In genomic region chr12:95200128-95200973, GRCh38 we compare ENCODE assay signal across 12 cellular contexts. TPM values are rescaled to one million over a fixed set of nuclear protein-coding genes. Genes with fewer than 3 reads are reported as not detected.
DNase-seq lines count a peak whose midpoint lies in the region; ATAC-seq and TF ChIP-seq lines count a peak whose summit lies in the region.
"Had no signal": no experiment of that assay in that cellular context is flagged by ENCODE, and none has a peak within 500 bp of the region (broad histone marks: within the 10 kb centered on the region; RNA-seq: fewer than 3 reads in every experiment).

No MANE protein-coding gene starts in this region.

- ATAC-seq in right cardiac atrium (no peak), mucosa of descending colon (peak; percentile 69), T-helper 17 cell (no peak)

- H3K4me3 ChIP-seq in right cardiac atrium (ENCODE audit: low read length) (peak overlapping the region; percentile 39), right atrium auricular region (no peak overlapping the region), choroid plexus epithelial cell (ENCODE audit: low read depth, low read length) (peak overlapping the region; percentile 31), mucosa of descending colon (no peak overlapping the region), HAP-1 (no peak overlapping the region)
- H3K4me3 ChIP-seq: tibial artery had no signal

- H3K27ac Mint-ChIP-seq in T-helper 17 cell = no peak overlapping the region

- H3K27me3 ChIP-seq in right cardiac atrium (ENCODE audit: control insufficient read depth, insufficient read depth) = no peaks in the 10 kb centered on the region
- H3K27me3 ChIP-seq in right atrium auricular region = no peaks in the 10 kb centered on the region
- H3K27me3 ChIP-seq in HAP-1 (ENCODE audit: low read depth) = no peaks in the 10 kb centered on the region
- H3K27me3 ChIP-seq: tibial artery had no signal

- H3K36me3 ChIP-seq in right atrium auricular region (no peaks in the 10 kb centered on the region), mucosa of descending colon (ENCODE audit: low read depth) (no peaks in the 10 kb centered on the region), HAP-1 (replicated peaks) (no peaks in the 10 kb centered on the region)
- H3K36me3 ChIP-seq: tibial artery had no signal

- H3K9me3 ChIP-seq in right cardiac atrium (ENCODE audit: control insufficient read depth, low read length) (no peaks in the 10 kb centered on the region), right atrium auricular region (no peaks in the 10 kb centered on the region), mucosa of descending colon (no peaks in the 10 kb centered on the region), HAP-1 (no peaks in the 10 kb centered on the region), T-helper 17 cell (ENCODE audit: control insufficient read depth, low read length, poor library complexity, severe bottlenecking) (no peaks in the 10 kb centered on the region)
- H3K9me3 ChIP-seq: tibial artery had no signal

- WGBS in right cardiac atrium = 53% methylated on average over 6 of the region's 6 CpGs

- TF ChIP-seq CTCF in right atrium auricular region (IDR thresholded peaks at IDR 0.05) (no peak), choroid plexus epithelial cell (conservative IDR thresholded peaks at IDR 0.05; ENCODE audit: low read depth, low read length) (no peak), mucosa of descending colon (IDR thresholded peaks at IDR 0.05) (no peak)

- H3K4me1 ChIP-seq in right cardiac atrium (ENCODE audit: control insufficient read depth, insufficient read depth, low read length) (peaks cover 10% of the 10 kb centered on the region), right atrium auricular region (peaks cover 0 to 37% of the 10 kb centered on the region in 2 donors), mucosa of descending colon (ENCODE audit: low read depth) (peaks cover 20% of the 10 kb centered on the region), HAP-1 (peaks cover 34% of the 10 kb centered on the region)

- H3K27me3 Mint-ChIP-seq in T-helper 17 cell = peaks cover 5% of the 10 kb centered on the region

- H3K27ac ChIP-seq in right cardiac atrium (ENCODE audit: low read length) (no peak overlapping the region), right atrium auricular region (no peak overlapping the region)
- H3K27ac ChIP-seq: tibial artery, VCaP had no signal

- intact Hi-C loops in right cardiac atrium (cut with DNase I) (no loop called here), mucosa of descending colon (cut with DNase I, micrococcal nuclease) (no loop called here)

- in situ Hi-C loops in HAP-1 (cut with MboI; ENCODE audit: low sequenced_read_pairs) = no loop called here

- no peaks in the 10 kb centered on the region for H3K36me3 Mint-ChIP-seq in T-helper 17 cell (ENCODE audit: low read depth)

- peaks cover 3% of the 10 kb centered on the region for H3K4me1 Mint-ChIP-seq in T-helper 17 cell

- DNase-seq in right cardiac atrium = no peak
- no peak for DNase-seq in right atrium auricular region (ENCODE audit: low spot score)
- peak; percentile 67 for DNase-seq in choroid plexus epithelial cell (ENCODE audit: low read depth)
- DNase-seq in mucosa of descending colon = no peak
- no peak for DNase-seq in HAP-1 (ENCODE audit: low spot score in 2 of 2)
- no peak for DNase-seq in NCI-H1048 (lab: John Stamatoyannopoulos, UW)
- no peak for DNase-seq in inferior parietal cortex (ENCODE audit: extremely low spot score)
- no peak for DNase-seq in T-helper 17 cell
- DNase-seq: ACHN; stimulated activated CD4-positive, alpha-beta T cell treated with anti-CD3 and anti-CD28 coated beads, Interleukin-1b, Interleukin-23, amount 100 ng/mL, for 48 hours; tibial artery had no signal

- H3K4me3 Mint-ChIP-seq in T-helper 17 cell = no peak overlapping the region

RNA-seq across cellular contexts. Expression of gene FGD6, which starts 16.9 kb away (rescaled TPM):
- 10 to 100 TPM; 18.9 to 23.8 (median 20.8) TPM for total RNA-seq in right cardiac atrium
- 2.9 TPM for polyA plus RNA-seq in right cardiac atrium
- total RNA-seq in right atrium auricular region = 10 to 100 TPM; 15.8 to 16.9 TPM
- 10 to 100 TPM; 20.5 to 52.1 (median 24.2) TPM for total RNA-seq in mucosa of descending colon
- total RNA-seq in T-helper 17 cell = 1 to 10 TPM; 1.2 to 1.3 TPM

RNA-seq across cellular contexts. Expression of gene VEZT, which starts 17.3 kb away (rescaled TPM):
- 10 to 100 TPM; 58.9 to 78.6 (median 69.9) TPM for total RNA-seq in right cardiac atrium
- polyA plus RNA-seq in right cardiac atrium = 20.8 TPM
- 10 to 100 TPM; 66.6 to 69.8 TPM for total RNA-seq in right atrium auricular region
- total RNA-seq in mucosa of descending colon = 10 to 100 TPM; 58.4 to 72.8 (median 61.6) TPM
- 10 to 100 TPM; 46.4 to 54.9 TPM for total RNA-seq in T-helper 17 cell

Comparison
In these comparisons a context has a peak if more than half of its experiments do, and no peak if none do; other contexts are left out.
1. H3K4me3 ChIP-seq: peak in right cardiac atrium (single experiment) and choroid plexus epithelial cell (single experiment); none in right atrium auricular region (0 of 2), mucosa of descending colon (single experiment) and HAP-1 (single experiment).
2. RNA of gene FGD6, which starts 16.9 kb away (total RNA-seq): 20.5 to 52.1 TPM in mucosa of descending colon, 18.9 to 23.8 TPM in right cardiac atrium and 15.8 to 16.9 TPM in right atrium auricular region; 1.2 to 1.3 TPM in T-helper 17 cell; every median in the first group is over 4 times any median in the second.